Comparison of ENCODE assay signal across 13 cellular contexts in the genomic region with DNA sequence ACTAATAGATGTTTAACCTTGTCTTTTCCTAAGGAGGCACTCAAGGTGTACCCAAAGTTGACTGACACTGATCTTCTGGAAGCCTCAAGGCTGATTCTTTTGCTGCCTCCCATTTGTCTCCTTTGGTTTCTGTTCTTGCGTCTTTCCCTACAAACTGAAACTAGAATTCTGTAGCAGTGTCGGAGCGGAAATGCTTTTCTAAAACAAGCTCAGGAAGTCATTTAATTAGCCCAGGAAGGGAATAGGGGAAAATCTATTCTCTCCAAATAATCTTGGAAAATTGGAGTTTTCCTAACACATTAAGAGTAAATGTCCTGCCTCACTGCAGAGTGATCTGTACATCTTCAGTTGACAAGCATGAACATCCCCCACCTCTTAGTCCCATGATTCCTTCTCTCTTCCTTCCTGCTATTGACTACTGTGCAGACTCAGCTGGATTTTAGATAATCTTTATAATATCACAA.
DNase-seq lines count a peak whose midpoint lies in the region; ATAC-seq lines count a peak whose summit lies in the region.
"Had no signal": no experiment of that assay in that cellular context is flagged by ENCODE, and none has a peak within 500 bp of the region (broad histone marks: within the 10 kb centered on the region; RNA-seq: fewer than 3 reads in every experiment).

No MANE protein-coding gene starts in this region.

- intact Hi-C loops in naive thymus-derived CD4-positive, alpha-beta T cell (cut with micrococcal nuclease) = loop anchor here (5.0 kb wide), 3 partner anchors 132 to 972 kb away; a partner anchor contains a TSS

- H3K27ac ChIP-seq in BLaER1 = peak overlapping the region; percentile 53
- no peak overlapping the region for H3K27ac ChIP-seq in naive thymus-derived CD4-positive, alpha-beta T cell (ENCODE audit: low read depth, low read length)

- no peaks in the 10 kb centered on the region for H3K27me3 ChIP-seq in BLaER1
- no peaks in the 10 kb centered on the region for H3K27me3 ChIP-seq in naive thymus-derived CD4-positive, alpha-beta T cell (ENCODE audit: control insufficient read depth in 2 of 2, insufficient read depth in 2 of 2, low read length in 2 of 2)
- H3K27me3 ChIP-seq: MG63 had no signal

- H4K20me1 ChIP-seq in BLaER1 = no peaks in the 10 kb centered on the region

- H3K4me3 Mint-ChIP-seq in naive thymus-derived CD4-positive, alpha-beta T cell = peak overlapping the region; percentile 8 to 67 (median 36)

- peaks cover 5 to 49% (median 31%) of the 10 kb centered on the region in 5 donors for H3K36me3 Mint-ChIP-seq in naive thymus-derived CD4-positive, alpha-beta T cell

- ATAC-seq in HG02870 (IDR thresholded peaks at IDR 0.05; ENCODE audit: unreplicated experiment) (peak; percentile 0), GM21786 (IDR thresholded peaks at IDR 0.05; ENCODE audit: unreplicated experiment) (no peak), GM19351 (IDR thresholded peaks at IDR 0.05; ENCODE audit: unreplicated experiment) (no peak)
- ATAC-seq in naive thymus-derived CD4-positive, alpha-beta T cell = no peak

- CTCF ChIA-PET in naive thymus-derived CD4-positive, alpha-beta T cell (lab: Charles Lee) = no interaction called here

- H3K4me1 ChIP-seq in BLaER1 = peaks cover 38% of the 10 kb centered on the region
- peaks cover 0 to 30% of the 10 kb centered on the region in 2 donors for H3K4me1 ChIP-seq in naive thymus-derived CD4-positive, alpha-beta T cell (ENCODE audit: control insufficient read depth in 2 of 2, insufficient read depth in 2 of 2, low read length in 2 of 2)

- H3K9me3 Mint-ChIP-seq in naive thymus-derived CD4-positive, alpha-beta T cell = peaks cover 0 to 1% (median 0%) of the 10 kb centered on the region in 11 donors

- POLR2A ChIA-PET in naive thymus-derived CD4-positive, alpha-beta T cell (lab: Charles Lee) = no interaction called here

- H3K9ac ChIP-seq in BLaER1 = no peak overlapping the region
- H3K9ac ChIP-seq: SK-N-SH had no signal

- H3K9me3 ChIP-seq in BLaER1 = no peaks in the 10 kb centered on the region
- no peaks in the 10 kb centered on the region for H3K9me3 ChIP-seq in naive thymus-derived CD4-positive, alpha-beta T cell (ENCODE audit: control insufficient read depth in 2 of 3, low read length in 3 of 3)
- H3K9me3 ChIP-seq: SK-N-SH had no signal

- peaks cover 20% of the 10 kb centered on the region for H3K36me3 ChIP-seq in BLaER1
- H3K36me3 ChIP-seq in naive thymus-derived CD4-positive, alpha-beta T cell (ENCODE audit: control insufficient read depth in 2 of 3, insufficient read depth in 3 of 3, low read length in 3 of 3) = peaks cover 0 to 5% (median 0%) of the 10 kb centered on the region in 3 experiments
- H3K36me3 ChIP-seq: MG63 had no signal

- peak overlapping the region in 7 of 9 donors; percentile 33 to 86 (median 52) for H3K27ac Mint-ChIP-seq in naive thymus-derived CD4-positive, alpha-beta T cell

- no peaks in the 10 kb centered on the region for H3K27me3 Mint-ChIP-seq in naive thymus-derived CD4-positive, alpha-beta T cell

- peak overlapping the region; percentile 82 for H3K4me2 ChIP-seq in BLaER1
- H3K4me2 ChIP-seq: SK-N-SH had no signal

- peaks cover 34 to 78% (median 40%) of the 10 kb centered on the region in 7 donors for H3K4me1 Mint-ChIP-seq in naive thymus-derived CD4-positive, alpha-beta T cell

- peak; percentile 75 to 84 for DNase-seq in dermis microvascular lymphatic vessel endothelial cell (ENCODE audit: low read depth in 2 of 2)
- DNase-seq in naive thymus-derived CD4-positive, alpha-beta T cell = no peak
- DNase-seq in putamen (ENCODE audit: low spot score) = no peak
- DNase-seq in hypothalamus (lab: John Stamatoyannopoulos, UW) = no peak
- DNase-seq: mammary epithelial cell, MG63, NCI-H446, SK-N-SH, small intestine had no signal

- peak overlapping the region; percentile 35; the same call in 1 of the 2 replicates for H3K4me3 ChIP-seq in BLaER1
- no peak overlapping the region for H3K4me3 ChIP-seq in naive thymus-derived CD4-positive, alpha-beta T cell (ENCODE audit: low read length)
- H3K4me3 ChIP-seq: MG63 had no signal

Comparison
In these comparisons a context has a peak if more than half of its experiments do, and no peak if none do; other contexts are left out.
1. DNase-seq: peak in dermis microvascular lymphatic vessel endothelial cell (2 of 2); none in naive thymus-derived CD4-positive, alpha-beta T cell (0 of 9), putamen (single experiment) and hypothalamus (0 of 51).